Comparison of ENCODE assay signal across 1 cellular context in the genomic region with DNA sequence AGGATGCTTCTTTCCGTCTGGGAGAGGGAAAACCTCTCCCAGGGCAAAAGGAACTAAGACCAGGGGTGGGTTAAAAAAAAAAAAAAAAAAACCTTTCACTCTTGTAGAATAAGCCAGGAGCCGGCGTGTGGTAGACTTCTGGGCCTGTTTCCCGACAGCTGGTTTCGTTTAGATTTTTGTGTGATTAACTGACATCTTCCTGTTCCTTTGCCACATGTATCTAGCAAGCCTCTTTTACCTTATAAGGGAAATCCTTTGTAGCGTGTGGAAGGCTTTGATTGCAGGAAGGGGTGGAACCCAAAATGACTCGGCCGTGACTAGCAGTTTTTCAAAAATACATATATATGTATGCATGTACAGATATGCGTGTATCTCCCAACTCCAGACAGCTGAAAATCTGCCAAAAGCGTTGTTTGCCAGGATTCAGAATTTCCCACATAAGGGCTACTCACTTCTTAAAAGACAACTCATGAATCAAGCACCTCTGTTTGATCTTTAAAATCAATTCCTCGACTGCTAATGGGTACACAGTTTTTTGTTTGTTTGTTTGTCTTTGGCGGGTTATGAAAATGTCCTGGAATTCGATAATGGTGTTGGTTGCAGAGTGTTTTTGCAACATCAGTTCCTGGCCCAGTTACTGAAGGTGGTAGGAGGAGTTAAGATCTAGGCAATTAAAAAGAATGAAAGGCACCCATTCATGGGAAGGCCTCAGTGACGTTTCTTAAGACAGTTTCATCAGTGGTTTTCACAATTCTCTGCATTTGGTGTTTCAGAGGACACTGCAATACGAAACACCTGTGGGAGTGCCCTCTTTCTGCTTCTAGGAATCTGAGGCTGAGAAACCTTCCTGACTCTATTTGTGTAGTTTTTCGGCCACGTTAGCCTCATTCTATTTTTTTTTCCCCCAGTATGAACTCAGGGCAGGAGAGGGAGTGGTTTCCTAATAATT.
TF ChIP-seq lines count a peak whose summit lies in the region.

No MANE protein-coding gene starts in this region.

TF ChIP-seq in GM23338, 12 proteins besides CTCF, POLR2A, EP300 and RAD21:
- TF ChIP-seq, protein P1, sequence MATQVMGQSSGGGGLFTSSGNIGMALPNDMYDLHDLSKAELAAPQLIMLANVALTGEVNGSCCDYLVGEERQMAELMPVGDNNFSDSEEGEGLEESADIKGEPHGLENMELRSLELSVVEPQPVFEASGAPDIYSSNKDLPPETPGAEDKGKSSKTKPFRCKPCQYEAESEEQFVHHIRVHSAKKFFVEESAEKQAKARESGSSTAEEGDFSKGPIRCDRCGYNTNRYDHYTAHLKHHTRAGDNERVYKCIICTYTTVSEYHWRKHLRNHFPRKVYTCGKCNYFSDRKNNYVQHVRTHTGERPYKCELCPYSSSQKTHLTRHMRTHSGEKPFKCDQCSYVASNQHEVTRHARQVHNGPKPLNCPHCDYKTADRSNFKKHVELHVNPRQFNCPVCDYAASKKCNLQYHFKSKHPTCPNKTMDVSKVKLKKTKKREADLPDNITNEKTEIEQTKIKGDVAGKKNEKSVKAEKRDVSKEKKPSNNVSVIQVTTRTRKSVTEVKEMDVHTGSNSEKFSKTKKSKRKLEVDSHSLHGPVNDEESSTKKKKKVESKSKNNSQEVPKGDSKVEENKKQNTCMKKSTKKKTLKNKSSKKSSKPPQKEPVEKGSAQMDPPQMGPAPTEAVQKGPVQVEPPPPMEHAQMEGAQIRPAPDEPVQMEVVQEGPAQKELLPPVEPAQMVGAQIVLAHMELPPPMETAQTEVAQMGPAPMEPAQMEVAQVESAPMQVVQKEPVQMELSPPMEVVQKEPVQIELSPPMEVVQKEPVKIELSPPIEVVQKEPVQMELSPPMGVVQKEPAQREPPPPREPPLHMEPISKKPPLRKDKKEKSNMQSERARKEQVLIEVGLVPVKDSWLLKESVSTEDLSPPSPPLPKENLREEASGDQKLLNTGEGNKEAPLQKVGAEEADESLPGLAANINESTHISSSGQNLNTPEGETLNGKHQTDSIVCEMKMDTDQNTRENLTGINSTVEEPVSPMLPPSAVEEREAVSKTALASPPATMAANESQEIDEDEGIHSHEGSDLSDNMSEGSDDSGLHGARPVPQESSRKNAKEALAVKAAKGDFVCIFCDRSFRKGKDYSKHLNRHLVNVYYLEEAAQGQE (IDR thresholded peaks at IDR 0.05; ENCODE audit: unreplicated experiment), result no peak
- TF ChIP-seq, protein P2, sequence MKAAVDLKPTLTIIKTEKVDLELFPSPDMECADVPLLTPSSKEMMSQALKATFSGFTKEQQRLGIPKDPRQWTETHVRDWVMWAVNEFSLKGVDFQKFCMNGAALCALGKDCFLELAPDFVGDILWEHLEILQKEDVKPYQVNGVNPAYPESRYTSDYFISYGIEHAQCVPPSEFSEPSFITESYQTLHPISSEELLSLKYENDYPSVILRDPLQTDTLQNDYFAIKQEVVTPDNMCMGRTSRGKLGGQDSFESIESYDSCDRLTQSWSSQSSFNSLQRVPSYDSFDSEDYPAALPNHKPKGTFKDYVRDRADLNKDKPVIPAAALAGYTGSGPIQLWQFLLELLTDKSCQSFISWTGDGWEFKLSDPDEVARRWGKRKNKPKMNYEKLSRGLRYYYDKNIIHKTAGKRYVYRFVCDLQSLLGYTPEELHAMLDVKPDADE (IDR thresholded peaks at IDR 0.05), result no peak
- TF ChIP-seq NANOG (IDR thresholded peaks at IDR 0.05; ENCODE audit: borderline replicate concordance) (no peak), STAT1 (IDR thresholded peaks at IDR 0.05; ENCODE audit: unreplicated experiment) (no peak)
